1 cellular context compared by ENCODE assay signal in the genomic region with DNA sequence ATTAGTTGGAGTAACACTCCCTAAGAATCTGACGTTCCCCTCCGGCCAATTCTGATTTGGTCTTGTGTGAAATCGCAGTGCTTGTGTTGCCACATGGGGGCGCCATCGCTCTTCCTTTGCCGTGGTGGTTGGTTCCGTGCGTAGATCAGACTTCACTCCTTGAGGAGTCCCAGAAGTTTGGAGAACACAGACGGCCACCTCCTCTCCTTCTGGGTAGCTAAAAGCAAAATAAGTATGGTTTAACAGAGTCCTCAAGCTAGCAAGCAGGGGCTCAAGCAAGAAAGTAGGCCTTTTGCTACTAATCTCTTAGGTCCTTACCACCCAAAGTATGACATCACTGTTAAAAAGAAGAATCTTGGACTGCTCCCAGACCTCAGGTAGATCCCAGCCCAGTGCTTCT.
TF ChIP-seq lines count a peak whose summit lies in the region.

No MANE protein-coding gene starts in this region.

TF ChIP-seq in K562, 482 proteins besides CTCF, POLR2A, EP300 and RAD21 (continued from another document and continues in another):
- TF ChIP-seq JUND (IDR thresholded peaks at IDR 0.05; ENCODE audit: borderline replicate concordance, low read depth, low read length) (peak; percentile 57; the same call in 1 of the 2 replicates), JUND (tag; IDR thresholded peaks at IDR 0.05; ENCODE audit: borderline replicate concordance, low read depth, low read length) (peak; percentile 49; the same call in 2 of the 3 replicates), ARID2 (IDR thresholded peaks at IDR 0.05) (peak; percentile 93), NCOR1 (IDR thresholded peaks at IDR 0.05) (no peak), ATF1 (CRISPR knock-in tag; IDR thresholded peaks at IDR 0.05) (no peak), ATF1 (tag; IDR thresholded peaks at IDR 0.05) (peak; percentile 48), ZNF717 (CRISPR knock-in tag; IDR thresholded peaks at IDR 0.05) (no peak), TBP (optimal IDR thresholded peaks at IDR 0.05; ENCODE audit: low read depth, low read length) (peak; percentile 43), CEBPG (CRISPR knock-in tag; IDR thresholded peaks at IDR 0.05) (no peak), CEBPG (tag; conservative IDR thresholded peaks at IDR 0.05 in 1 of 2, IDR thresholded peaks at IDR 0.05 in 1 of 2) (no peak), BCL6 (CRISPR knock-in tag; IDR thresholded peaks at IDR 0.05) (no peak), ZNF212 (CRISPR knock-in tag; IDR thresholded peaks at IDR 0.05) (no peak), TEAD2 (tag; IDR thresholded peaks at IDR 0.05) (no peak), MEF2A (IDR thresholded peaks at IDR 0.05; ENCODE audit: control insufficient read depth, low read depth, low read length) (no peak), ZNF24 (IDR thresholded peaks at IDR 0.05) (no peak; the same call in 1 of the 2 replicates), ETV1 (tag; conservative IDR thresholded peaks at IDR 0.05; ENCODE audit: low read depth) (no peak), SIX5 (IDR thresholded peaks at IDR 0.05; ENCODE audit: borderline replicate concordance in 1 of 2, insufficient read depth in 1 of 2, low read depth in 1 of 2, low read length in 2 of 2) (no peak), POU5F1 (IDR thresholded peaks at IDR 0.05; ENCODE audit: borderline replicate concordance, low read depth, low read length, partially characterized antibody) (no peak), ZNF347 (CRISPR knock-in tag; IDR thresholded peaks at IDR 0.05; ENCODE audit: low read depth) (no peak), ZNF561 (CRISPR knock-in tag; conservative IDR thresholded peaks at IDR 0.05) (no peak), STAG1 (CRISPR knock-in tag; IDR thresholded peaks at IDR 0.05; ENCODE audit: borderline replicate concordance) (peak; percentile 90; the same call in 1 of the 2 replicates), CC2D1A (IDR thresholded peaks at IDR 0.05) (peak; percentile 86), MTA3 (IDR thresholded peaks at IDR 0.05; ENCODE audit: borderline replicate concordance) (no peak), SMC3 (conservative IDR thresholded peaks at IDR 0.05; ENCODE audit: insufficient read depth, low read depth, low read length) (peak; percentile 96), BRF1 (IDR thresholded peaks at IDR 0.05; ENCODE audit: borderline replicate concordance, extremely low read depth, insufficient read length) (no peak), BRCA1 (IDR thresholded peaks at IDR 0.05) (no peak), BRCA1 (CRISPR knock-in tag; IDR thresholded peaks at IDR 0.05) (no peak), ZNF589 (CRISPR knock-in tag; IDR thresholded peaks at IDR 0.05; ENCODE audit: low read depth) (no peak)
- TF ChIP-seq, protein P1, sequence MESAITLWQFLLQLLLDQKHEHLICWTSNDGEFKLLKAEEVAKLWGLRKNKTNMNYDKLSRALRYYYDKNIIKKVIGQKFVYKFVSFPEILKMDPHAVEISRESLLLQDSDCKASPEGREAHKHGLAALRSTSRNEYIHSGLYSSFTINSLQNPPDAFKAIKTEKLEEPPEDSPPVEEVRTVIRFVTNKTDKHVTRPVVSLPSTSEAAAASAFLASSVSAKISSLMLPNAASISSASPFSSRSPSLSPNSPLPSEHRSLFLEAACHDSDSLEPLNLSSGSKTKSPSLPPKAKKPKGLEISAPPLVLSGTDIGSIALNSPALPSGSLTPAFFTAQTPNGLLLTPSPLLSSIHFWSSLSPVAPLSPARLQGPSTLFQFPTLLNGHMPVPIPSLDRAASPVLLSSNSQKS (CRISPR knock-in tag; IDR thresholded peaks at IDR 0.05) = no peak
- TF ChIP-seq, protein P2, sequence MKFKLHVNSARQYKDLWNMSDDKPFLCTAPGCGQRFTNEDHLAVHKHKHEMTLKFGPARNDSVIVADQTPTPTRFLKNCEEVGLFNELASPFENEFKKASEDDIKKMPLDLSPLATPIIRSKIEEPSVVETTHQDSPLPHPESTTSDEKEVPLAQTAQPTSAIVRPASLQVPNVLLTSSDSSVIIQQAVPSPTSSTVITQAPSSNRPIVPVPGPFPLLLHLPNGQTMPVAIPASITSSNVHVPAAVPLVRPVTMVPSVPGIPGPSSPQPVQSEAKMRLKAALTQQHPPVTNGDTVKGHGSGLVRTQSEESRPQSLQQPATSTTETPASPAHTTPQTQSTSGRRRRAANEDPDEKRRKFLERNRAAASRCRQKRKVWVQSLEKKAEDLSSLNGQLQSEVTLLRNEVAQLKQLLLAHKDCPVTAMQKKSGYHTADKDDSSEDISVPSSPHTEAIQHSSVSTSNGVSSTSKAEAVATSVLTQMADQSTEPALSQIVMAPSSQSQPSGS (CRISPR knock-in tag; IDR thresholded peaks at IDR 0.05) = no peak
- TF ChIP-seq, protein P3, sequence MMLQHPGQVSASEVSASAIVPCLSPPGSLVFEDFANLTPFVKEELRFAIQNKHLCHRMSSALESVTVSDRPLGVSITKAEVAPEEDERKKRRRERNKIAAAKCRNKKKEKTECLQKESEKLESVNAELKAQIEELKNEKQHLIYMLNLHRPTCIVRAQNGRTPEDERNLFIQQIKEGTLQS (IDR thresholded peaks at IDR 0.05) = peak; percentile 78
- TF ChIP-seq, protein P3 (CRISPR knock-in tag; conservative IDR thresholded peaks at IDR 0.05) = no peak
- TF ChIP-seq, protein P4, sequence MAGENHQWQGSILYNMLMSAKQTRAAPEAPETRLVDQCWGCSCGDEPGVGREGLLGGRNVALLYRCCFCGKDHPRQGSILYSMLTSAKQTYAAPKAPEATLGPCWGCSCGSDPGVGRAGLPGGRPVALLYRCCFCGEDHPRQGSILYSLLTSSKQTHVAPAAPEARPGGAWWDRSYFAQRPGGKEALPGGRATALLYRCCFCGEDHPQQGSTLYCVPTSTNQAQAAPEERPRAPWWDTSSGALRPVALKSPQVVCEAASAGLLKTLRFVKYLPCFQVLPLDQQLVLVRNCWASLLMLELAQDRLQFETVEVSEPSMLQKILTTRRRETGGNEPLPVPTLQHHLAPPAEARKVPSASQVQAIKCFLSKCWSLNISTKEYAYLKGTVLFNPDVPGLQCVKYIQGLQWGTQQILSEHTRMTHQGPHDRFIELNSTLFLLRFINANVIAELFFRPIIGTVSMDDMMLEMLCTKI (IDR thresholded peaks at IDR 0.05; ENCODE audit: partially characterized antibody) = no peak
- TF ChIP-seq, protein P5, sequence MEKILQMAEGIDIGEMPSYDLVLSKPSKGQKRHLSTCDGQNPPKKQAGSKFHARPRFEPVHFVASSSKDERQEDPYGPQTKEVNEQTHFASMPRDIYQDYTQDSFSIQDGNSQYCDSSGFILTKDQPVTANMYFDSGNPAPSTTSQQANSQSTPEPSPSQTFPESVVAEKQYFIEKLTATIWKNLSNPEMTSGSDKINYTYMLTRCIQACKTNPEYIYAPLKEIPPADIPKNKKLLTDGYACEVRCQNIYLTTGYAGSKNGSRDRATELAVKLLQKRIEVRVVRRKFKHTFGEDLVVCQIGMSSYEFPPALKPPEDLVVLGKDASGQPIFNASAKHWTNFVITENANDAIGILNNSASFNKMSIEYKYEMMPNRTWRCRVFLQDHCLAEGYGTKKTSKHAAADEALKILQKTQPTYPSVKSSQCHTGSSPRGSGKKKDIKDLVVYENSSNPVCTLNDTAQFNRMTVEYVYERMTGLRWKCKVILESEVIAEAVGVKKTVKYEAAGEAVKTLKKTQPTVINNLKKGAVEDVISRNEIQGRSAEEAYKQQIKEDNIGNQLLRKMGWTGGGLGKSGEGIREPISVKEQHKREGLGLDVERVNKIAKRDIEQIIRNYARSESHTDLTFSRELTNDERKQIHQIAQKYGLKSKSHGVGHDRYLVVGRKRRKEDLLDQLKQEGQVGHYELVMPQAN (IDR thresholded peaks at IDR 0.05; ENCODE audit: borderline replicate concordance) = no peak
- TF ChIP-seq, protein P6, sequence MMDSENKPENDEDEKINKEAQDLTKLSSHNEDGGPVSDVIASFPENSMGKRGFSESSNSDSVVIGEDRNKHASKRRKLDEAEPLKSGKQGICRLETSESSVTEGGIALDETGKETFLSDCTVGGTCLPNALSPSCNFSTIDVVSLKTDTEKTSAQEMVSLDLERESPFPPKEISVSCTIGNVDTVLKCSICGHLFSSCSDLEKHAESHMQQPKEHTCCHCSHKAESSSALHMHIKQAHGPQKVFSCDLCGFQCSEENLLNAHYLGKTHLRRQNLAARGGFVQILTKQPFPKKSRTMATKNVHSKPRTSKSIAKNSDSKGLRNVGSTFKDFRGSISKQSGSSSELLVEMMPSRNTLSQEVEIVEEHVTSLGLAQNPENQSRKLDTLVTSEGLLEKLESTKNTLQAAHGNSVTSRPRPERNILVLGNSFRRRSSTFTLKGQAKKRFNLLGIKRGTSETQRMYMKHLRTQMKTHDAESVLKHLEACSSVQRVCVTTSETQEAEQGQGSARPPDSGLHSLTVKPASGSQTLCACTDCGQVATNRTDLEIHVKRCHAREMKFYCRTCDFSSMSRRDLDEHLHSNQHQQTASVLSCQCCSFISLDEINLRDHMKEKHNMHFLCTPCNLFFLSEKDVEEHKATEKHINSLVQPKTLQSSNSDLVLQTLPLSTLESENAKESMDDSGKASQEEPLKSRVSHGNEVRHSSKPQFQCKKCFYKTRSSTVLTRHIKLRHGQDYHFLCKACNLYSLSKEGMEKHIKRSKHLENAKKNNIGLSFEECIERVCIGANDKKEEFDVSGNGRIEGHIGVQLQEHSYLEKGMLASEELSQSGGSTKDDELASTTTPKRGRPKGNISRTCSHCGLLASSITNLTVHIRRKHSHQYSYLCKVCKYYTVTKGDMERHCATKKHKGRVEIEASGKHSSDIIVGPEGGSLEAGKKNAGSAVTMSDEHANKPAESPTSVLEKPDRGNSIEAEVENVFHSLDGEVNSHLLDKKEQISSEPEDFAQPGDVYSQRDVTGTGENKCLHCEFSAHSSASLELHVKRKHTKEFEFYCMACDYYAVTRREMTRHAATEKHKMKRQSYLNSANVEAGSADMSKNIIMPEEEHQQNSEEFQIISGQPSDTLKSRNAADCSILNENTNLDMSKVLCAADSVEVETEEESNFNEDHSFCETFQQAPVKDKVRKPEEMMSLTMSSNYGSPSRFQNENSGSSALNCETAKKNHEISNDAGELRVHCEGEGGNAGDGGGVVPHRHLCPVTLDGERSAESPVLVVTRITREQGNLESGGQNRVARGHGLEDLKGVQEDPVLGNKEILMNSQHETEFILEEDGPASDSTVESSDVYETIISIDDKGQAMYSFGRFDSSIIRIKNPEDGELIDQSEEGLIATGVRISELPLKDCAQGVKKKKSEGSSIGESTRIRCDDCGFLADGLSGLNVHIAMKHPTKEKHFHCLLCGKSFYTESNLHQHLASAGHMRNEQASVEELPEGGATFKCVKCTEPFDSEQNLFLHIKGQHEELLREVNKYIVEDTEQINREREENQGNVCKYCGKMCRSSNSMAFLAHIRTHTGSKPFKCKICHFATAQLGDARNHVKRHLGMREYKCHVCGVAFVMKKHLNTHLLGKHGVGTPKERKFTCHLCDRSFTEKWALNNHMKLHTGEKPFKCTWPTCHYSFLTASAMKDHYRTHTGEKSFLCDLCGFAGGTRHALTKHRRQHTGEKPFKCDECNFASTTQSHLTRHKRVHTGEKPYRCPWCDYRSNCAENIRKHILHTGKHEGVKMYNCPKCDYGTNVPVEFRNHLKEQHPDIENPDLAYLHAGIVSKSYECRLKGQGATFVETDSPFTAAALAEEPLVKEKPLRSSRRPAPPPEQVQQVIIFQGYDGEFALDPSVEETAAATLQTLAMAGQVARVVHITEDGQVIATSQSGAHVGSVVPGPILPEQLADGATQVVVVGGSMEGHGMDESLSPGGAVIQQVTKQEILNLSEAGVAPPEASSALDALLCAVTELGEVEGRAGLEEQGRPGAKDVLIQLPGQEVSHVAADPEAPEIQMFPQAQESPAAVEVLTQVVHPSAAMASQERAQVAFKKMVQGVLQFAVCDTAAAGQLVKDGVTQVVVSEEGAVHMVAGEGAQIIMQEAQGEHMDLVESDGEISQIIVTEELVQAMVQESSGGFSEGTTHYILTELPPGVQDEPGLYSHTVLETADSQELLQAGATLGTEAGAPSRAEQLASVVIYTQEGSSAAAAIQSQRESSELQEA (IDR thresholded peaks at IDR 0.05; ENCODE audit: low read depth) = no peak
- TF ChIP-seq, protein P7, sequence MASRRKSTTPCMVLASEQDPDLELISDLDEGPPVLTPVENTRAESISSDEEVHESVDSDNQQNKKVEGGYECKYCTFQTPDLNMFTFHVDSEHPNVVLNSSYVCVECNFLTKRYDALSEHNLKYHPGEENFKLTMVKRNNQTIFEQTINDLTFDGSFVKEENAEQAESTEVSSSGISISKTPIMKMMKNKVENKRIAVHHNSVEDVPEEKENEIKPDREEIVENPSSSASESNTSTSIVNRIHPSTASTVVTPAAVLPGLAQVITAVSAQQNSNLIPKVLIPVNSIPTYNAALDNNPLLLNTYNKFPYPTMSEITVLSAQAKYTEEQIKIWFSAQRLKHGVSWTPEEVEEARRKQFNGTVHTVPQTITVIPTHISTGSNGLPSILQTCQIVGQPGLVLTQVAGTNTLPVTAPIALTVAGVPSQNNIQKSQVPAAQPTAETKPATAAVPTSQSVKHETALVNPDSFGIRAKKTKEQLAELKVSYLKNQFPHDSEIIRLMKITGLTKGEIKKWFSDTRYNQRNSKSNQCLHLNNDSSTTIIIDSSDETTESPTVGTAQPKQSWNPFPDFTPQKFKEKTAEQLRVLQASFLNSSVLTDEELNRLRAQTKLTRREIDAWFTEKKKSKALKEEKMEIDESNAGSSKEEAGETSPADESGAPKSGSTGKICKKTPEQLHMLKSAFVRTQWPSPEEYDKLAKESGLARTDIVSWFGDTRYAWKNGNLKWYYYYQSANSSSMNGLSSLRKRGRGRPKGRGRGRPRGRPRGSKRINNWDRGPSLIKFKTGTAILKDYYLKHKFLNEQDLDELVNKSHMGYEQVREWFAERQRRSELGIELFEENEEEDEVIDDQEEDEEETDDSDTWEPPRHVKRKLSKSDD (conservative IDR thresholded peaks at IDR 0.05; ENCODE audit: low read length) = no peak
- TF ChIP-seq, protein P8, sequence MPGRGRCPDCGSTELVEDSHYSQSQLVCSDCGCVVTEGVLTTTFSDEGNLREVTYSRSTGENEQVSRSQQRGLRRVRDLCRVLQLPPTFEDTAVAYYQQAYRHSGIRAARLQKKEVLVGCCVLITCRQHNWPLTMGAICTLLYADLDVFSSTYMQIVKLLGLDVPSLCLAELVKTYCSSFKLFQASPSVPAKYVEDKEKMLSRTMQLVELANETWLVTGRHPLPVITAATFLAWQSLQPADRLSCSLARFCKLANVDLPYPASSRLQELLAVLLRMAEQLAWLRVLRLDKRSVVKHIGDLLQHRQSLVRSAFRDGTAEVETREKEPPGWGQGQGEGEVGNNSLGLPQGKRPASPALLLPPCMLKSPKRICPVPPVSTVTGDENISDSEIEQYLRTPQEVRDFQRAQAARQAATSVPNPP (IDR thresholded peaks at IDR 0.05; ENCODE audit: borderline replicate concordance, insufficient read depth, insufficient read length) = no peak
- TF ChIP-seq, protein P9, sequence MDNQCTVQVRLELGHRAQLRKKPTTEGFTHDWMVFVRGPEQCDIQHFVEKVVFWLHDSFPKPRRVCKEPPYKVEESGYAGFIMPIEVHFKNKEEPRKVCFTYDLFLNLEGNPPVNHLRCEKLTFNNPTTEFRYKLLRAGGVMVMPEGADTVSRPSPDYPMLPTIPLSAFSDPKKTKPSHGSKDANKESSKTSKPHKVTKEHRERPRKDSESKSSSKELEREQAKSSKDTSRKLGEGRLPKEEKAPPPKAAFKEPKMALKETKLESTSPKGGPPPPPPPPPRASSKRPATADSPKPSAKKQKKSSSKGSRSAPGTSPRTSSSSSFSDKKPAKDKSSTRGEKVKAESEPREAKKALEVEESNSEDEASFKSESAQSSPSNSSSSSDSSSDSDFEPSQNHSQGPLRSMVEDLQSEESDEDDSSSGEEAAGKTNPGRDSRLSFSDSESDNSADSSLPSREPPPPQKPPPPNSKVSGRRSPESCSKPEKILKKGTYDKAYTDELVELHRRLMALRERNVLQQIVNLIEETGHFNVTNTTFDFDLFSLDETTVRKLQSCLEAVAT (IDR thresholded peaks at IDR 0.05) = no peak
